ENCODE assay signal across 8 cellular contexts in the genomic region with DNA sequence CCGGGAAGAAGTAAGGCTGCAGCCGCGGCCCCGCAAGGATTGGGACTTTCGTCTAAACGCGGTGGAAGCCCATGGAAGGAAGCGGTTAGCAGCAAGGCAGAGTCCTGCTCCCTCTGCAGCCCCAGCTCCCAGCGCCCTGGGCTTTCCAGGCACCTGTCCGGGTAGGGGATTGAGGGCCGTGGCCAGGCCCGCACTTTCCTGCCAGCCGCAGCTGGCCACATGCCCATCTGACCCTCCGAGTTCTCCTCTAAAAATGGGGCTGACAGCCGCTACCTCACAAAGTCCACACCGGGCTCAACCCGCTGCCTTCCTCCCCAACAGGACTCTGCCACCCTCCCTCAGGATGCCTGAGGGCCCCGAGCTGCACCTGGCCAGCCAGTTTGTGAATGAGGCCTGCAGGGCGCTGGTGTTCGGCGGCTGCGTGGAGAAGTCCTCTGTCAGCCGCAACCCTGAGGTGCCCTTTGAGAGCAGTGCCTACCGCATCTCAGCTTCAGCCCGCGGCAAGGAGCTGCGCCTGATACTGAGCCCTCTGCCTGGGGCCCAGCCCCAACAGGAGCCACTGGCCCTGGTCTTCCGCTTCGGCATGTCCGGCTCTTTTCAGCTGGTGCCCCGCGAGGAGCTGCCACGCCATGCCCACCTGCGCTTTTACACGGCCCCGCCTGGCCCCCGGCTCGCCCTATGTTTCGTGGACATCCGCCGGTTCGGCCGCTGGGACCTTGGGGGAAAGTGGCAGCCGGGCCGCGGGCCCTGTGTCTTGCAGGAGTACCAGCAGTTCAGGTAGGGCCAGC. TPM values are rescaled to one million over a fixed set of nuclear protein-coding genes. Genes with fewer than 3 reads are reported as not detected.
DNase-seq lines count a peak whose midpoint lies in the region; ATAC-seq and TF ChIP-seq lines count a peak whose summit lies in the region.

No MANE protein-coding gene starts in this region.

- peaks cover 3% of the 10 kb centered on the region for H3K36me3 Mint-ChIP-seq in memory B cell

- H3K27ac ChIP-seq in HUES64 (ENCODE audit: low read depth, low read length) (no peak overlapping the region), upper lobe of right lung (peak overlapping the region; percentile 84)

- H3K4me3 ChIP-seq in AG10803 (ENCODE audit: low read length) (peak overlapping the region; percentile 73), HUES64 (ENCODE audit: low read length) (peak overlapping the region; percentile 83), upper lobe of right lung (peak overlapping the region; percentile 97)

- WGBS in HUES64: 41% methylated on average over 46 of the region's 46 CpGs

- peak overlapping the region; percentile 73 for H3K4me3 Mint-ChIP-seq in memory B cell

- H3K4me1 Mint-ChIP-seq in memory B cell: peaks cover 30% of the 10 kb centered on the region

- peaks cover 5% of the 10 kb centered on the region for H3K9me3 Mint-ChIP-seq in memory B cell

- peak overlapping the region; percentile 69 for H3K9ac ChIP-seq in HUES64 (ENCODE audit: low read depth, low read length)

- H3K9me3 ChIP-seq in HUES64 (ENCODE audit: insufficient read depth, low read depth, low read length) (no peaks in the 10 kb centered on the region), upper lobe of right lung (no peaks in the 10 kb centered on the region)

- H3K27ac Mint-ChIP-seq in memory B cell: peak overlapping the region; percentile 99

- intact Hi-C loops in upper lobe of right lung (cut with DNase I): no loop called here

- DNase-seq in AG10803 (ENCODE audit: low read depth) (no peak), cerebellum (ENCODE audit: low spot score) (peak; percentile 41), memory B cell (ENCODE audit: low spot score in 2 of 2) (peak in 1 of 2 donors; percentile 38), upper lobe of right lung (peak; percentile 70), dedifferentiated amniotic fluid mesenchymal stem cell (ENCODE audit: extremely low spot score) (no peak), NK-92 (lab: John Stamatoyannopoulos, UW; ENCODE audit: unreplicated experiment) (no peak), SIG-M5 treated with dmso at 0.1 percent for 504 hours (lab: John Stamatoyannopoulos, UW; ENCODE audit: unreplicated experiment) (no peak)

- peaks cover 45% of the 10 kb centered on the region for H3K27me3 ChIP-seq in HUES64 (ENCODE audit: insufficient read depth, low read length)
- no peaks in the 10 kb centered on the region for H3K27me3 ChIP-seq in upper lobe of right lung

- no peaks in the 10 kb centered on the region for H3K27me3 Mint-ChIP-seq in memory B cell

- no peaks in the 10 kb centered on the region for H3K36me3 ChIP-seq in HUES64 (ENCODE audit: insufficient read depth, low read length)
- no peaks in the 10 kb centered on the region for H3K36me3 ChIP-seq in upper lobe of right lung

- ATAC-seq in memory B cell (ENCODE audit: low read depth) (no peak), upper lobe of right lung (peak; percentile 5)

- TF ChIP-seq CTCF in AG10803 (conservative IDR thresholded peaks at IDR 0.05; ENCODE audit: low read length) (no peak), upper lobe of right lung (IDR thresholded peaks at IDR 0.05) (no peak)

- H3K4me1 ChIP-seq in HUES64 (ENCODE audit: insufficient read depth, low read length) (no peaks in the 10 kb centered on the region), upper lobe of right lung (peaks cover 20% of the 10 kb centered on the region)

RNA-seq across cellular contexts. Expression of a gene that starts 1.9 kb away (rescaled TPM):
- 4.0 TPM for polyA plus RNA-seq in HUES64 (2013, experiment 1 of 2)
- 6.5 TPM for polyA plus RNA-seq in HUES64 (2013, experiment 2 of 2)
- 14.2 TPM for total RNA-seq in cerebellum
- 42.1 TPM for total RNA-seq in upper lobe of right lung

RNA-seq across cellular contexts. Expression of a gene that starts 12.9 kb away (rescaled TPM):
- polyA plus RNA-seq in HUES64 (2013, experiment 1 of 2): 104 TPM
- 94.5 TPM for polyA plus RNA-seq in HUES64 (2013, experiment 2 of 2)
- 11.7 TPM for total RNA-seq in cerebellum
- total RNA-seq in upper lobe of right lung: 57.5 TPM

RNA-seq across cellular contexts. Expression of a gene that starts 19.6 kb away (rescaled TPM):
- polyA plus RNA-seq in HUES64 (2013, experiment 1 of 2): 31.9 TPM
- polyA plus RNA-seq in HUES64 (2013, experiment 2 of 2): 40.3 TPM
- total RNA-seq in cerebellum (97.6 TPM), upper lobe of right lung (252 TPM)

Comparison
In these comparisons a context has a peak if more than half of its experiments do, and no peak if none do; other contexts are left out.
1. DNase-seq: peak in cerebellum (single experiment) and upper lobe of right lung (single experiment); none in AG10803 (single experiment), dedifferentiated amniotic fluid mesenchymal stem cell (single experiment), NK-92 (single experiment) and SIG-M5 treated with dmso at 0.1 percent for 504 hours (single experiment).
2. Peak in every context shown above with its lines, with median percentiles within 50 percentile points of each other: H3K4me3 ChIP-seq.